20 cellular contexts compared by ENCODE assay signal in the genomic region with DNA sequence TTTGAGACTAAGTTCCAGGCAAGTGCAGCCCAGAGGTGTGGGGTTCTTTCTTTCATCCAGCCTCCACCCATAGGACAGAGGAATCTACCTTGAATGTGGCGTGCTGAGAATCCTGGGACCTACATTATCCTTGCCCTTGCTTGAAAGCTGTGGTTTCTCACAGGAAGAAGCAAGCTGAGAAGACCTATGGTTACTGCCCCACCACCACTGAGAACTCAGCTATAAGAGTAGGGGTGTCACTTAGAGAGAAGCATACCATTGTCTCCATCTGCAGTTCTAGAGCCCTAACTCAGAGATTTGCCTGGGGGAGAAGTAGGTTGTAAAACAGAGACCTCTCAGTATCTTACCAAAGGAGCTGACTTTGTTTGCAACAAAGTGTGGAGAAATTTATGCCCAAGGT.
DNase-seq lines count a peak whose midpoint lies in the region; ATAC-seq and TF ChIP-seq lines count a peak whose summit lies in the region.
"Had no signal": no experiment of that assay in that cellular context is flagged by ENCODE, and none has a peak within 500 bp of the region (broad histone marks: within the 10 kb centered on the region; RNA-seq: fewer than 3 reads in every experiment).

No MANE protein-coding gene starts in this region.

- H3K4me3 Mint-ChIP-seq in activated CD4-positive, alpha-beta T cell treated with anti-CD3 and anti-CD28 coated beads, Interleukin-2, amount 10 ng/mL, durations not matched to agents 24 days and 14 days, result no peak overlapping the region
- H3K4me3 Mint-ChIP-seq in effector memory CD8-positive, alpha-beta T cell, result no peak overlapping the region
- H3K4me3 Mint-ChIP-seq in natural killer cell, result peak overlapping the region; percentile 29
- H3K4me3 Mint-ChIP-seq: CD14-positive monocyte; CD4-positive, CD25-positive, alpha-beta regulatory T cell; CD8-positive, alpha-beta memory T cell had no signal

- 90% methylated on average over 1 of the region's 1 CpG for WGBS in hepatocyte (ENCODE audit: low lambda C conversion rate, missing lambda C conversion rate)

- H3K4me2 ChIP-seq in hepatocyte, result no peak overlapping the region
- H3K4me2 ChIP-seq: A549, BLaER1 had no signal

- H3K27ac Mint-ChIP-seq in activated CD4-positive, alpha-beta T cell treated with anti-CD3 and anti-CD28 coated beads, Interleukin-2, amount 10 ng/mL, durations not matched to agents 24 days and 14 days, result no peak overlapping the region
- no peak overlapping the region for H3K27ac Mint-ChIP-seq in effector memory CD8-positive, alpha-beta T cell
- H3K27ac Mint-ChIP-seq in natural killer cell, result peak overlapping the region in 1 of 2 donors; percentile 7
- H3K27ac Mint-ChIP-seq: CD14-positive monocyte; CD4-positive, alpha-beta memory T cell; CD4-positive, CD25-positive, alpha-beta regulatory T cell; CD8-positive, alpha-beta memory T cell had no signal

- H3K27me3 Mint-ChIP-seq in activated CD4-positive, alpha-beta T cell treated with anti-CD3 and anti-CD28 coated beads, Interleukin-2, amount 10 ng/mL, durations not matched to agents 24 days and 14 days, result peaks cover 44% of the 10 kb centered on the region
- peaks cover 0 to 20% of the 10 kb centered on the region in 2 donors for H3K27me3 Mint-ChIP-seq in effector memory CD8-positive, alpha-beta T cell
- H3K27me3 Mint-ChIP-seq in natural killer cell (ENCODE audit: low read depth in 2 of 2), result peaks cover 12 to 16% of the 10 kb centered on the region in 2 donors

- H3K9me2 ChIP-seq in hepatocyte (replicated peaks; ENCODE audit: insufficient read depth), result no peaks in the 10 kb centered on the region

- no peaks in the 10 kb centered on the region for H3K36me3 Mint-ChIP-seq in activated CD4-positive, alpha-beta T cell treated with anti-CD3 and anti-CD28 coated beads, Interleukin-2, amount 10 ng/mL, durations not matched to agents 24 days and 14 days (ENCODE audit: low read depth)
- H3K36me3 Mint-ChIP-seq in effector memory CD8-positive, alpha-beta T cell (ENCODE audit: insufficient read depth), result no peaks in the 10 kb centered on the region
- H3K36me3 Mint-ChIP-seq in natural killer cell, result no peaks in the 10 kb centered on the region
- H3K36me3 Mint-ChIP-seq: CD14-positive monocyte; CD4-positive, CD25-positive, alpha-beta regulatory T cell had no signal

- H3K4me1 Mint-ChIP-seq in activated CD4-positive, alpha-beta T cell treated with anti-CD3 and anti-CD28 coated beads, Interleukin-2, amount 10 ng/mL, durations not matched to agents 24 days and 14 days, result no peaks in the 10 kb centered on the region
- peaks cover 6 to 13% of the 10 kb centered on the region in 2 donors for H3K4me1 Mint-ChIP-seq in effector memory CD8-positive, alpha-beta T cell (ENCODE audit: low read depth in 2 of 2)
- peaks cover 18 to 24% of the 10 kb centered on the region in 2 donors for H3K4me1 Mint-ChIP-seq in natural killer cell
- H3K4me1 Mint-ChIP-seq: CD4-positive, CD25-positive, alpha-beta regulatory T cell had no signal

- H3K9me3 ChIP-seq in hepatocyte (ENCODE audit: low read depth), result no peaks in the 10 kb centered on the region
- H3K9me3 ChIP-seq: A549, BE2C, BLaER1 had no signal

- in situ Hi-C loops in ACHN (cut with HindIII; ENCODE audit: low pct_ligation_motif_present, low pct_unique_long_range_greater_than_20kb, low sequenced_read_pairs), result no loop called here

- intact Hi-C loops in activated CD4-positive, alpha-beta T cell treated with anti-CD3 and anti-CD28 coated beads, Interleukin-2, amount 10 ng/mL, durations not matched to agents 24 days and 14 days (cut with micrococcal nuclease), result no loop called here
- intact Hi-C loops in natural killer cell (cut with micrococcal nuclease), result no loop called here

- TF ChIP-seq CTCF in natural killer cell (IDR thresholded peaks at IDR 0.05) (no peak), hepatocyte (IDR thresholded peaks at IDR 0.05; ENCODE audit: poor library complexity) (no peak)

- no peaks in the 10 kb centered on the region for H3K36me3 ChIP-seq in hepatocyte (replicated peaks; ENCODE audit: insufficient read depth, low read depth)
- H3K36me3 ChIP-seq: BE2C, BLaER1 had no signal

- ATAC-seq in effector memory CD8-positive, alpha-beta T cell (replicated peaks), result peak; percentile 22
- peak in 1 of 3 donors; percentile 61 for ATAC-seq in natural killer cell
- ATAC-seq: A549 had no signal

- H3K79me2 ChIP-seq in hepatocyte, result no peaks in the 10 kb centered on the region

- no peaks in the 10 kb centered on the region for H4K20me1 ChIP-seq in hepatocyte (ENCODE audit: insufficient read depth, poor library complexity, severe bottlenecking)
- H4K20me1 ChIP-seq: BLaER1 had no signal

- H3K4me1 ChIP-seq in hepatocyte (ENCODE audit: insufficient read depth), result no peaks in the 10 kb centered on the region
- H3K4me1 ChIP-seq: A549, BE2C, BLaER1 had no signal

- no peak overlapping the region for H2AFZ ChIP-seq in hepatocyte

- H3K27me3 ChIP-seq in hepatocyte, result no peaks in the 10 kb centered on the region
- H3K27me3 ChIP-seq: BE2C, BLaER1 had no signal

- no peaks in the 10 kb centered on the region for H3K9me3 Mint-ChIP-seq in activated CD4-positive, alpha-beta T cell treated with anti-CD3 and anti-CD28 coated beads, Interleukin-2, amount 10 ng/mL, durations not matched to agents 24 days and 14 days
- peaks cover 0 to 2% of the 10 kb centered on the region in 2 donors for H3K9me3 Mint-ChIP-seq in effector memory CD8-positive, alpha-beta T cell
- H3K9me3 Mint-ChIP-seq in natural killer cell, result peaks cover 2 to 3% of the 10 kb centered on the region in 2 donors

- H3K4me3 ChIP-seq in hepatocyte, result no peak overlapping the region
- H3K4me3 ChIP-seq: A549, BLaER1 had no signal

- peak; percentile 28 for DNase-seq in activated CD4-positive, alpha-beta T cell treated with anti-CD3 and anti-CD28 coated beads, Interleukin-2, amount 10 ng/mL, durations not matched to agents 24 days and 14 days
- no peak for DNase-seq in activated CD4-positive, alpha-beta T cell treated with anti-CD3 and anti-CD28 coated beads, Interleukin-2, amount 50 U/mL, for 48 hours
- DNase-seq in effector memory CD8-positive, alpha-beta T cell, result no peak
- DNase-seq in natural killer cell (no peak), ACHN (no peak), hepatocyte (ENCODE audit: low spot score) (no peak), glomerular visceral epithelial cell (ENCODE audit: extremely low spot score) (no peak)
- DNase-seq: BE2C; C1 segment of cervical spinal cord; CD4-positive, alpha-beta memory T cell; CD4-positive, CD25-positive, alpha-beta regulatory T cell; CD8-positive, alpha-beta memory T cell; COR-L47; DMS 273 treated with DMSO at 0.1 percent for 48 hours; DMS79 treated with DMSO at 0.1 percent for 48 hours; GF-D8 had no signal

- no peak overlapping the region for H3K27ac ChIP-seq in hepatocyte
- H3K27ac ChIP-seq: 22Rv1, A549, BLaER1 had no signal
